In genomic region chr18:80108739-80109675, GRCh38 we compare ENCODE assay signal across 8 cellular contexts.
A peak's percentile ranks its signal among the peaks of the same experiment; 100 is the strongest.
DNase-seq lines count a peak whose midpoint lies in the region; ATAC-seq and TF ChIP-seq lines count a peak whose summit lies in the region.

A gene with protein sequence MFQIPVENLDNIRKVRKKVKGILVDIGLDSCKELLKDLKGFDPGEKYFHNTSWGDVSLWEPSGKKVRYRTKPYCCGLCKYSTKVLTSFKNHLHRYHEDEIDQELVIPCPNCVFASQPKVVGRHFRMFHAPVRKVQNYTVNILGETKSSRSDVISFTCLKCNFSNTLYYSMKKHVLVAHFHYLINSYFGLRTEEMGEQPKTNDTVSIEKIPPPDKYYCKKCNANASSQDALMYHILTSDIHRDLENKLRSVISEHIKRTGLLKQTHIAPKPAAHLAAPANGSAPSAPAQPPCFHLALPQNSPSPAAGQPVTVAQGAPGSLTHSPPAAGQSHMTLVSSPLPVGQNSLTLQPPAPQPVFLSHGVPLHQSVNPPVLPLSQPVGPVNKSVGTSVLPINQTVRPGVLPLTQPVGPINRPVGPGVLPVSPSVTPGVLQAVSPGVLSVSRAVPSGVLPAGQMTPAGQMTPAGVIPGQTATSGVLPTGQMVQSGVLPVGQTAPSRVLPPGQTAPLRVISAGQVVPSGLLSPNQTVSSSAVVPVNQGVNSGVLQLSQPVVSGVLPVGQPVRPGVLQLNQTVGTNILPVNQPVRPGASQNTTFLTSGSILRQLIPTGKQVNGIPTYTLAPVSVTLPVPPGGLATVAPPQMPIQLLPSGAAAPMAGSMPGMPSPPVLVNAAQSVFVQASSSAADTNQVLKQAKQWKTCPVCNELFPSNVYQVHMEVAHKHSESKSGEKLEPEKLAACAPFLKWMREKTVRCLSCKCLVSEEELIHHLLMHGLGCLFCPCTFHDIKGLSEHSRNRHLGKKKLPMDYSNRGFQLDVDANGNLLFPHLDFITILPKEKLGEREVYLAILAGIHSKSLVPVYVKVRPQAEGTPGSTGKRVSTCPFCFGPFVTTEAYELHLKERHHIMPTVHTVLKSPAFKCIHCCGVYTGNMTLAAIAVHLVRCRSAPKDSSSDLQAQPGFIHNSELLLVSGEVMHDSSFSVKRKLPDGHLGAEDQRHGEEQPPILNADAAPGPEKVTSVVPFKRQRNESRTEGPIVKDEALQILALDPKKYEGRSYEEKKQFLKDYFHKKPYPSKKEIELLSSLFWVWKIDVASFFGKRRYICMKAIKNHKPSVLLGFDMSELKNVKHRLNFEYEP (plus strand): TSS chr18:80109262. CDS start chr18:80117543, 8,281 bp downstream.

- peak within 1 kb of the TSS; percentile 91 for H3K4me3 ChIP-seq in coronary artery

- peak; percentile 43 for ATAC-seq in GM19043 (IDR thresholded peaks at IDR 0.05; ENCODE audit: low read depth, unreplicated experiment)
- ATAC-seq in HG03378 (IDR thresholded peaks at IDR 0.05; ENCODE audit: unreplicated experiment) = peak; percentile 62

- TF ChIP-seq CTCF in coronary artery (IDR thresholded peaks at IDR 0.05) = no peak

- H3K27ac ChIP-seq in coronary artery = peak within 1 kb of the TSS; percentile 90 to 98

- peak; percentile 69 to 75 for DNase-seq in AML-193 (lab: John Stamatoyannopoulos, UW)
- peak; percentile 77 for DNase-seq in NCI-H510A treated with DMSO at 0.1 percent for 48 hours (lab: John Stamatoyannopoulos, UW)
- DNase-seq in activated CD4-positive, alpha-beta T cell treated with anti-CD3 and anti-CD28 coated beads for 4 hours = peak; percentile 83 to 85
- peak; percentile 94 for DNase-seq in coronary artery (ENCODE audit: low spot score)
- DNase-seq in left kidney (ENCODE audit: low read depth, low spot score) = peak; percentile 95
- peak; percentile 81 to 82 for DNase-seq in stimulated activated CD4-positive, alpha-beta T cell treated with anti-CD3 and anti-CD28 coated beads, Interleukin-2, amount 100 ng/mL, for 24 hours

Comparison
In these comparisons a context has a peak if more than half of its experiments do, and no peak if none do; other contexts are left out.
1. Peak in every context shown above with its lines: DNase-seq, ATAC-seq, H3K4me3 ChIP-seq and H3K27ac ChIP-seq.